Comparison of ENCODE assay signal across 8 cellular contexts in genomic region chr7:130486114-130486962, GRCh38.
DNase-seq lines count a peak whose midpoint lies in the region; ATAC-seq and TF ChIP-seq lines count a peak whose summit lies in the region.

No MANE protein-coding gene starts in this region.

- peak; percentile 58 for TF ChIP-seq CTCF in GM10248 (IDR thresholded peaks at IDR 0.05; ENCODE audit: control extremely low read depth, extremely low read depth, low read depth, missing control alignments)
- peak; percentile 65 for TF ChIP-seq CTCF in astrocyte of the spinal cord (IDR thresholded peaks at IDR 0.05; ENCODE audit: low read depth, low read length)

- 0 out of 2 replicates have a peak, but pooled peaks have one; percentile 26 for TF ChIP-seq EP300 in Ishikawa (IDR thresholded peaks at IDR 0.05; ENCODE audit: borderline replicate concordance)

- CTCF ChIA-PET in GM10248 (lab: Yijun Ruan, JAX), result interaction anchor here (1.0 to 1.3 kb wide), 3 partner anchors 11 to 147 kb away, joined by 3 to 7 read pairs (median 4); no protein-coding TSS in a partner anchor

- H3K36me3 ChIP-seq in iPS-20b (ENCODE audit: insufficient read depth, low read depth, low read length), result no peaks in the 10 kb centered on the region

- 0 out of 2 replicates have a peak, but pooled peaks cover 3% of the 10 kb centered on the region for H3K4me1 ChIP-seq in iPS-20b (ENCODE audit: insufficient read depth, low read length)

- ATAC-seq in GM18867 (IDR thresholded peaks at IDR 0.05; ENCODE audit: unreplicated experiment), result no peak

- in situ Hi-C loops in astrocyte of the spinal cord (cut with HindIII; ENCODE audit: low sequenced_read_pairs), result no loop called here

- POLR2A ChIA-PET in GM10248 (lab: Yijun Ruan, JAX), result interaction anchor here (1.0 kb wide), 1 partner anchor 123 kb away, joined by 4 read pairs; no protein-coding TSS in a partner anchor

- peak; percentile 58 for TF ChIP-seq RAD21 in Ishikawa (IDR thresholded peaks at IDR 0.05; ENCODE audit: low read depth)

- peaks cover 21% of the 10 kb centered on the region for H3K27me3 ChIP-seq in iPS-20b (ENCODE audit: insufficient read depth, low read length)

- no peak overlapping the region for H3K27ac ChIP-seq in iPS-20b (ENCODE audit: low read length)

- H3K4me3 ChIP-seq in astrocyte of the spinal cord (ENCODE audit: low read depth, low read length) (peak overlapping the region; percentile 19), iPS-20b (ENCODE audit: low read length) (peak overlapping the region; percentile 52)

- H3K9me3 ChIP-seq in iPS-20b (ENCODE audit: insufficient read depth, low read depth, low read length), result no peaks in the 10 kb centered on the region; the same call in 1 of the 2 replicates

- no peak overlapping the region for H3K9ac ChIP-seq in iPS-20b (ENCODE audit: low read depth, low read length)

- DNase-seq in GM10248 (ENCODE audit: extremely low spot score) (peak; percentile 64), T-helper 2 cell (peak in 4 of 5 experiments; percentile 31 to 55 (median 34)), astrocyte of the spinal cord (ENCODE audit: low read depth, low spot score) (no peak), hepatic stellate cell (ENCODE audit: low spot score) (no peak)
- DNase-seq in stimulated activated CD4-positive, alpha-beta T cell treated with anti-CD3 and anti-CD28 coated beads, Interleukin-12 subunit alpha, Interleukin-12 subunit beta, amount 100 ng/mL, for 24 hours (ENCODE audit: low read depth in 2 of 2), result peak; percentile 19 to 43

TF ChIP-seq in Ishikawa, 13 proteins besides CTCF, POLR2A, EP300 and RAD21:
- TF ChIP-seq REST (IDR thresholded peaks at IDR 0.05; ENCODE audit: low read depth) (no peak), FOXM1 (IDR thresholded peaks at IDR 0.05; ENCODE audit: borderline replicate concordance, low read depth) (no peak), EGR1 (IDR thresholded peaks at IDR 0.05) (peak; percentile 59), CEBPB (IDR thresholded peaks at IDR 0.05) (no peak), TCF12 (IDR thresholded peaks at IDR 0.05; ENCODE audit: low read depth) (peak; percentile 67), ZBTB7A (IDR thresholded peaks at IDR 0.05; ENCODE audit: low read depth) (0 out of 2 replicates have a peak, but pooled peaks have one; percentile 27), NFIC (IDR thresholded peaks at IDR 0.05) (peak; percentile 34; the same call in 1 of the 2 replicates), MAX (IDR thresholded peaks at IDR 0.05) (peak; percentile 96), USF1 (IDR thresholded peaks at IDR 0.05) (peak; percentile 68), YY1 (IDR thresholded peaks at IDR 0.05; ENCODE audit: low read depth) (peak; percentile 86), CREB1 (IDR thresholded peaks at IDR 0.05; ENCODE audit: low read depth) (no peak), TEAD4 (IDR thresholded peaks at IDR 0.05) (peak; percentile 38; the same call in 1 of the 2 replicates), TAF1 (IDR thresholded peaks at IDR 0.05; ENCODE audit: low read depth) (peak; percentile 87)
TF ChIP-seq in Ishikawa: peak in this region for 9.

Comparison
In these comparisons a context has a peak if more than half of its experiments do, and no peak if none do; other contexts are left out.
1. DNase-seq: peak in GM10248 (single experiment), T-helper 2 cell (4 of 5) and stimulated activated CD4-positive, alpha-beta T cell treated with anti-CD3 and anti-CD28 coated beads, Interleukin-12 subunit alpha, Interleukin-12 subunit beta, amount 100 ng/mL, for 24 hours (2 of 2); none in astrocyte of the spinal cord (single experiment) and hepatic stellate cell (single experiment).